20 cellular contexts compared by ENCODE assay signal in genomic region chr2:3433339-3433699, GRCh38. TPM values are rescaled to one million over a fixed set of nuclear protein-coding genes. Genes with fewer than 3 reads are reported as not detected.
A peak's percentile ranks its signal among the peaks of the same experiment; 100 is the strongest.
DNase-seq lines count a peak whose midpoint lies in the region; ATAC-seq and TF ChIP-seq lines count a peak whose summit lies in the region.
"Had no signal": no experiment of that assay in that cellular context is flagged by ENCODE, and none has a peak within 500 bp of the region (broad histone marks: within the 10 kb centered on the region; RNA-seq: fewer than 3 reads in every experiment).

No MANE protein-coding gene starts in this region.

- H3K9me3 ChIP-seq in HUES48 (ENCODE audit: control insufficient read depth, insufficient read depth, low read length), result no peaks in the 10 kb centered on the region
- H3K9me3 ChIP-seq: body of pancreas, transverse colon had no signal

- H3K27ac ChIP-seq in HUES48 (ENCODE audit: low read depth, low read length), result peak overlapping the region; percentile 14
- H3K27ac ChIP-seq: body of pancreas, hepatocyte, parathyroid adenoma, transverse colon had no signal

- DNase-seq in NCI-H774 (lab: John Stamatoyannopoulos, UW) (peak; percentile 14), glutamatergic neuron (no peak), pons (ENCODE audit: low spot score) (peak; percentile 32), mucosa of gallbladder (ENCODE audit: low spot score) (no peak)
- no peak for DNase-seq in activated CD4-positive, alpha-beta T cell treated with anti-CD3 and anti-CD28 coated beads, Interleukin-2, amount 50 U/mL, for 1 hour
- DNase-seq: activated CD4-positive, alpha-beta T cell treated with anti-CD3 and anti-CD28 coated beads for 4 hours; activated naive CD8-positive, alpha-beta T cell treated with anti-CD3 and anti-CD28 coated beads, Interleukin-2, amount 50 U/mL, for 24 hours; AML-193; body of pancreas; Karpas-422; NCI-H2029 treated with DMSO at 0.1 percent for 48 hours; NCI-H524; stimulated activated naive B cell treated with anti-CD40 and anti-IgM and Interleukin-4, amounts not matched to agents 10 μg/mL and 1 μg/mL and 100 μg/mL, for 72 hours; T-cell; transverse colon had no signal

- H3K4me3 Mint-ChIP-seq in glutamatergic neuron (ENCODE audit: unreplicated experiment), result no peak overlapping the region
- H3K4me3 Mint-ChIP-seq: activated naive CD8-positive, alpha-beta T cell treated with anti-CD3 and anti-CD28 coated beads, Interleukin-2, amount 50 U/mL, for 24 hours; stimulated activated naive B cell treated with anti-CD40 and anti-IgM and Interleukin-4, amounts not matched to agents 10 μg/mL and 1 μg/mL and 100 μg/mL, for 72 hours; T-cell had no signal

- no peaks in the 10 kb centered on the region for H3K4me1 ChIP-seq in HUES48 (ENCODE audit: control insufficient read depth, insufficient read depth, low read length)
- H3K4me1 ChIP-seq: body of pancreas, parathyroid adenoma, transverse colon had no signal

- no peak for TF ChIP-seq CTCF in glutamatergic neuron (IDR thresholded peaks at IDR 0.05; ENCODE audit: partially characterized antibody, unreplicated experiment)

- peaks cover 35% of the 10 kb centered on the region for H3K36me3 ChIP-seq in HUES48 (ENCODE audit: control insufficient read depth, insufficient read depth, low read length)

- peak overlapping the region; percentile 4 for H3K27ac Mint-ChIP-seq in glutamatergic neuron (ENCODE audit: unreplicated experiment)
- H3K27ac Mint-ChIP-seq: activated naive CD8-positive, alpha-beta T cell treated with anti-CD3 and anti-CD28 coated beads, Interleukin-2, amount 50 U/mL, for 24 hours; stimulated activated naive B cell treated with anti-CD40 and anti-IgM and Interleukin-4, amounts not matched to agents 10 μg/mL and 1 μg/mL and 100 μg/mL, for 72 hours; T-cell had no signal

- H3K9ac ChIP-seq in HUES48 (ENCODE audit: low read depth, low read length), result no peak overlapping the region
- H3K9ac ChIP-seq: parathyroid adenoma had no signal

- peaks cover 3% of the 10 kb centered on the region for H3K9me3 Mint-ChIP-seq in glutamatergic neuron (ENCODE audit: unreplicated experiment)
- H3K9me3 Mint-ChIP-seq: activated naive CD8-positive, alpha-beta T cell treated with anti-CD3 and anti-CD28 coated beads, Interleukin-2, amount 50 U/mL, for 24 hours; stimulated activated naive B cell treated with anti-CD40 and anti-IgM and Interleukin-4, amounts not matched to agents 10 μg/mL and 1 μg/mL and 100 μg/mL, for 72 hours; T-cell had no signal

- H3K27me3 Mint-ChIP-seq in glutamatergic neuron (ENCODE audit: unreplicated experiment), result no peaks in the 10 kb centered on the region
- H3K27me3 Mint-ChIP-seq: activated naive CD8-positive, alpha-beta T cell treated with anti-CD3 and anti-CD28 coated beads, Interleukin-2, amount 50 U/mL, for 24 hours; stimulated activated naive B cell treated with anti-CD40 and anti-IgM and Interleukin-4, amounts not matched to agents 10 μg/mL and 1 μg/mL and 100 μg/mL, for 72 hours; T-cell had no signal

- no peaks in the 10 kb centered on the region for H3K36me3 Mint-ChIP-seq in glutamatergic neuron (ENCODE audit: unreplicated experiment)

- no peak for ATAC-seq in HG03342 (IDR thresholded peaks at IDR 0.05; ENCODE audit: unreplicated experiment)
- ATAC-seq: activated naive CD8-positive, alpha-beta T cell treated with anti-CD3 and anti-CD28 coated beads, Interleukin-2, amount 50 U/mL, for 24 hours; body of pancreas; HCT116; stimulated activated naive B cell treated with anti-CD40 and anti-IgM and Interleukin-4, amounts not matched to agents 10 μg/mL and 1 μg/mL and 100 μg/mL, for 72 hours; T-cell had no signal

- H3K27me3 ChIP-seq in HUES48 (ENCODE audit: control insufficient read depth, insufficient read depth, low read length), result no peaks in the 10 kb centered on the region
- H3K27me3 ChIP-seq: body of pancreas, hepatocyte, transverse colon had no signal

- H3K4me1 Mint-ChIP-seq in glutamatergic neuron (ENCODE audit: low read depth, unreplicated experiment), result peaks cover 39% of the 10 kb centered on the region
- H3K4me1 Mint-ChIP-seq: activated naive CD8-positive, alpha-beta T cell treated with anti-CD3 and anti-CD28 coated beads, Interleukin-2, amount 50 U/mL, for 24 hours; stimulated activated naive B cell treated with anti-CD40 and anti-IgM and Interleukin-4, amounts not matched to agents 10 μg/mL and 1 μg/mL and 100 μg/mL, for 72 hours had no signal

- H3K4me3 ChIP-seq in HUES48 (ENCODE audit: low read depth, low read length), result no peak overlapping the region
- H3K4me3 ChIP-seq: body of pancreas, hepatocyte, transverse colon had no signal

RNA-seq across cellular contexts. Expression of gene TRAPPC12, which starts 53.8 kb away (rescaled TPM):
- 130 TPM for total RNA-seq in glutamatergic neuron (ENCODE audit: unreplicated experiment)
- total RNA-seq in mucosa of gallbladder, result 111 TPM

RNA-seq across cellular contexts. Expression of gene EIPR1, which starts 55.7 kb away (rescaled TPM):
- total RNA-seq in glutamatergic neuron (ENCODE audit: unreplicated experiment), result 43.8 TPM
- 23.2 TPM for total RNA-seq in mucosa of gallbladder

Comparison
In these comparisons a context has a peak if more than half of its experiments do, and no peak if none do; other contexts are left out.
1. DNase-seq: peak in NCI-H774 (single experiment) and pons (single experiment); none in glutamatergic neuron (single experiment), mucosa of gallbladder (single experiment) and activated CD4-positive, alpha-beta T cell treated with anti-CD3 and anti-CD28 coated beads, Interleukin-2, amount 50 U/mL, for 1 hour (single experiment).